Comparison of ENCODE assay signal across 17 cellular contexts in the genomic region with DNA sequence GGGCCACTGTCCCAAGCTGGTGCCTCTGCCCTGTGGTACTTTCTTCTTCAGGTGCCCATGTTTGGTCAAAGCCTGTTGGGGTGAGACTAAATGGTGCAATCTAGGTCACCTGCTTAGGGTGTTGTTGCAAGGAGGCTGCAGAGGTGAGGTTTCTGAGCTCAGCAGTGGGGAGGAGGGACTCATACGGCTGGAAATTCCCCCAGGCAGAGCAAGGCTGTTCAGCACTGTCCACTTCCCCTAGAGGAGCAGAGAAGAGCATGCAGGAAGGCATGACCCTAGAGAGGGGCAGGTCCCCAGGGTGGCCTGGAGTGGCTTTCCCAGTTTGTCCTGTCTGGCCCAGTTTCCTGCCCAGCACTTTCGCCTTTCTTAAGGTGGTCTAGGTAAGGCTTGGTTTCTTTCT.
"Had no signal": no experiment of that assay in that cellular context is flagged by ENCODE, and none has a peak within 500 bp of the region (broad histone marks: within the 10 kb centered on the region; RNA-seq: fewer than 3 reads in every experiment).

No MANE protein-coding gene starts in this region.

- H3K27me3 Mint-ChIP-seq: stimulated activated naive CD8-positive, alpha-beta T cell treated with anti-CD3 and anti-CD28 coated beads, Interleukin-15, Interleukin-2, amounts not matched to agents 100 ng/mL and 50 ng/mL, for 24 hours had no signal

- H3K79me2 ChIP-seq: hepatocyte had no signal

- H3K27ac ChIP-seq: adrenal gland, hepatocyte, prostate gland, spleen, testis had no signal

- H3K4me1 Mint-ChIP-seq: activated CD4-positive, alpha-beta T cell treated with anti-CD3 and anti-CD28 coated beads, Interleukin-2, amount 10 ng/mL, durations not matched to agents 7 days and 5 days had no signal

- H3K36me3 Mint-ChIP-seq: WTC11 had no signal

- ATAC-seq: sciatic nerve, WTC11 had no signal

- DNase-seq: activated CD4-positive, alpha-beta T cell treated with anti-CD3 and anti-CD28 coated beads, Interleukin-2, amount 10 ng/mL, durations not matched to agents 7 days and 5 days; activated naive CD4-positive, alpha-beta T cell treated with anti-CD3 and anti-CD28 coated beads, Interleukin-2, amount 50 U/mL, for 16 hours; central memory CD4-positive, alpha-beta T cell; cortex of kidney; effector CD8-positive, alpha-beta T cell; kidney; midbrain; nucleus accumbens; spleen; stimulated activated CD4-positive, alpha-beta T cell treated with anti-CD3 and anti-CD28 coated beads, Interleukin-2, amount 100 ng/mL, for 24 hours; testis had no signal

- H3K4me2 ChIP-seq: hepatocyte had no signal

- H3K4me3 Mint-ChIP-seq: activated CD4-positive, alpha-beta T cell treated with anti-CD3 and anti-CD28 coated beads, Interleukin-2, amount 10 ng/mL, durations not matched to agents 7 days and 5 days; stimulated activated naive CD8-positive, alpha-beta T cell treated with anti-CD3 and anti-CD28 coated beads, Interleukin-15, Interleukin-2, amounts not matched to agents 100 ng/mL and 50 ng/mL, for 24 hours; WTC11 had no signal

- H3K4me1 ChIP-seq: adrenal gland, prostate gland, testis had no signal

- H2AFZ ChIP-seq: hepatocyte had no signal

- H3K4me3 ChIP-seq: adrenal gland, hepatocyte, prostate gland, spleen, testis had no signal

- H3K9me3 ChIP-seq: adrenal gland, prostate gland, spleen, testis had no signal

- H3K27me3 ChIP-seq: adrenal gland, spleen, testis had no signal

- H3K9me3 Mint-ChIP-seq: activated CD4-positive, alpha-beta T cell treated with anti-CD3 and anti-CD28 coated beads, Interleukin-2, amount 10 ng/mL, durations not matched to agents 7 days and 5 days; stimulated activated naive CD8-positive, alpha-beta T cell treated with anti-CD3 and anti-CD28 coated beads, Interleukin-15, Interleukin-2, amounts not matched to agents 100 ng/mL and 50 ng/mL, for 24 hours; WTC11 had no signal

- H3K36me3 ChIP-seq: adrenal gland, prostate gland, spleen had no signal

- H3K27ac Mint-ChIP-seq: activated CD4-positive, alpha-beta T cell treated with anti-CD3 and anti-CD28 coated beads, Interleukin-2, amount 10 ng/mL, durations not matched to agents 7 days and 5 days; stimulated activated naive CD8-positive, alpha-beta T cell treated with anti-CD3 and anti-CD28 coated beads, Interleukin-15, Interleukin-2, amounts not matched to agents 100 ng/mL and 50 ng/mL, for 24 hours; WTC11 had no signal
